Comparison of ENCODE assay signal across 7 cellular contexts in the genomic region with DNA sequence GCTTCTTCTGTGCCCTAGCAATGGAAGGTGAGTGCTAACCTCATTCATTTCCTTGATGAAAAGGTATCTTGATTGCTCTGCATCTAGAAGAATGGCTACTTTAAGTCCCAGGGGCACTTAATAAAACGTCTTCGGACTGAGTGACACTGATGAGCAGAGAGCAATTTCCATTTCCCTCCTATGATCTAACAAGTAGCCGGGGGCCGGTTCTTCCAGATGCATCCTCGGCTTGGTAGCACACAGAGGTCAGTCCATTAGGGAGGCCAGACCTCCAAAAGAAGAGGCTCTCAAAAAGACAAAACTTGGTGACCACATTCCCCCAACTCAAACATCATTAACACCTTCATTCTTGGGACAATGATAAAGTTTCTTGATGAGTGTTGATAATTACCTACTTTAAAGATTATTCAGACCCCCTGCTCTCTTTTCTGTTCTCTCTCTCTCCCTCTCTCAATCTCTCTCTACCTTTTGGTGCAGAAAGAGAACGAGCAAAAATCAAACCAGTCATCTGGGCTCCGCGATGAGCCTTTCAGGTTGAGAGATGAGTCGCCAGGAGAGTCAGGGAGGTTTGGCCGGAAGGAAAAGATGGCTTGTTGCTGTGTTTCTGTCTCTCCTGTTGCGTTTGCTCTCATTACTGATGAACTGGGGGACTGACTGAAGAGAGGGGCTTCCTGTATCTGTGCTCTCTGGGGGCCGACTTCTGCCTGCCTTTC.
DNase-seq lines count a peak whose midpoint lies in the region; ATAC-seq and TF ChIP-seq lines count a peak whose summit lies in the region.
"Not testable (repeated sequence)": the region's sequence is repeated elsewhere in the genome, so short reads cannot be mapped to it uniquely, and the experiment has no call there.

No MANE protein-coding gene starts in this region.

- in situ Hi-C loops in IMR-90 (cut with MboI; ENCODE audit: low sequenced_read_pairs), result not testable (repeated sequence)

- not testable (repeated sequence) for H3K9me1 ChIP-seq in IMR-90 (ENCODE audit: insufficient read depth, low read length)

- H3K56ac ChIP-seq in IMR-90 (ENCODE audit: extremely low read depth, insufficient read depth, low read length); mesendoderm (ENCODE audit: low read length): not testable (repeated sequence)

- H3K27me3 Mint-ChIP-seq in T-helper 17 cell, result peaks cover 65% of the 10 kb centered on the region
- peaks cover 31% of the 10 kb centered on the region for H3K27me3 Mint-ChIP-seq in activated T-cell treated with anti-CD3 and anti-CD28 coated beads, Interleukin-2, amount 50 U/mL, for 72 hours (ENCODE audit: low read depth)
- H3K27me3 Mint-ChIP-seq in brain, result peaks cover 12% of the 10 kb centered on the region
- peaks cover 11% of the 10 kb centered on the region for H3K27me3 Mint-ChIP-seq in osteocyte (ENCODE audit: unreplicated experiment)

- no CpG with 5 or more reads among the region's 12 CpGs for WGBS in IMR-90 (ENCODE audit: extremely low coverage in 2 of 2, insufficient read length in 1 of 2), 2 experiments
- WGBS in mesendoderm (ENCODE audit: extremely low coverage, insufficient coverage, low lambda C conversion rate), result no CpG with 5 or more reads among the region's 12 CpGs

- not testable (repeated sequence) for H2BK5ac ChIP-seq in IMR-90 (ENCODE audit: low read depth, low read length, poor library complexity, severe bottlenecking); mesendoderm (ENCODE audit: low read length)

- H2AFZ ChIP-seq in DND-41 (ENCODE audit: low read depth, low read length), result peak overlapping the region; percentile 74
- not testable (repeated sequence) for H2AFZ ChIP-seq in IMR-90 (replicated peaks; ENCODE audit: low read length, poor library complexity)

- not testable (repeated sequence) for H2BK20ac ChIP-seq in IMR-90 (ENCODE audit: low read depth, low read length)

- not testable (repeated sequence) for H4K5ac ChIP-seq in IMR-90 (ENCODE audit: low read depth, low read length); mesendoderm (ENCODE audit: low read length)

- CTCF ChIA-PET in IMR-90 (lab: Yijun Ruan, JAX), result not testable (repeated sequence)

- H3K79me2 ChIP-seq in DND-41 (ENCODE audit: insufficient read depth, low read length); mesendoderm (ENCODE audit: control insufficient read depth, insufficient read depth, low read length): not testable (repeated sequence)

- not testable (repeated sequence) for TF ChIP-seq CTCF in DND-41 (IDR thresholded peaks at IDR 0.05; ENCODE audit: borderline replicate concordance, extremely low read depth, low read length, poor library complexity, severe bottlenecking); IMR-90 (conservative IDR thresholded peaks at IDR 0.05; ENCODE audit: low read depth, low read length); brain (conservative IDR thresholded peaks at IDR 0.05); osteocyte (IDR thresholded peaks at IDR 0.05)

- H3K14ac ChIP-seq in IMR-90 (replicated peaks; ENCODE audit: low read depth, low read length), result not testable (repeated sequence)

- H3K9me3 ChIP-seq in DND-41 (ENCODE audit: insufficient read depth, low read length, severe bottlenecking); IMR-90 (ENCODE audit: control insufficient read depth, insufficient read depth, low read length); T-helper 17 cell (ENCODE audit: control insufficient read depth, low read length, poor library complexity, severe bottlenecking): not testable (repeated sequence)

- not testable (repeated sequence) for TF ChIP-seq RAD21 in IMR-90 (IDR thresholded peaks at IDR 0.05; ENCODE audit: low read length)

- H3K27ac Mint-ChIP-seq in T-helper 17 cell; activated T-cell treated with anti-CD3 and anti-CD28 coated beads, Interleukin-2, amount 50 U/mL, for 72 hours: not testable (repeated sequence)
- H3K27ac Mint-ChIP-seq in brain, result peak overlapping the region; percentile 34 to 87 (median 81)
- H3K27ac Mint-ChIP-seq in osteocyte (ENCODE audit: unreplicated experiment), result peak overlapping the region; percentile 38

- intact Hi-C loops in IMR-90 (cut with micrococcal nuclease), result not testable (repeated sequence)

- not testable (repeated sequence) for H4K91ac ChIP-seq in IMR-90 (ENCODE audit: insufficient read depth, low read depth, low read length)

- DNase-seq in DND-41; IMR-90; T-helper 17 cell; activated T-cell treated with anti-CD3 and anti-CD28 coated beads, Interleukin-2, amount 50 U/mL, for 72 hours; osteocyte (ENCODE audit: extremely low spot score, unreplicated experiment): not testable (repeated sequence)
- peak; percentile 39 for DNase-seq in mesendoderm

- not testable (repeated sequence) for H2BK120ac ChIP-seq in IMR-90 (ENCODE audit: low read depth, low read length); mesendoderm (ENCODE audit: low read depth, low read length)

- H3K9me3 Mint-ChIP-seq in activated T-cell treated with anti-CD3 and anti-CD28 coated beads, Interleukin-2, amount 50 U/mL, for 72 hours; brain; osteocyte (ENCODE audit: unreplicated experiment): not testable (repeated sequence)

- H3K27me3 ChIP-seq in DND-41 (ENCODE audit: insufficient read depth, low read length, poor library complexity); mesendoderm (ENCODE audit: insufficient read depth, low read length, poor library complexity): not testable (repeated sequence)
- peaks cover 30% of the 10 kb centered on the region for H3K27me3 ChIP-seq in IMR-90 (ENCODE audit: control insufficient read depth, insufficient read depth, low read length)

- peak overlapping the region; percentile 58 for H3K4me2 ChIP-seq in DND-41 (ENCODE audit: insufficient read depth, low read length)
- H3K4me2 ChIP-seq in IMR-90 (ENCODE audit: low read depth, low read length); mesendoderm (ENCODE audit: low read length): not testable (repeated sequence)

- H3K4me1 ChIP-seq in DND-41 (ENCODE audit: insufficient read depth, low read length), result peaks cover 26% of the 10 kb centered on the region
- H3K4me1 ChIP-seq in IMR-90 (ENCODE audit: control insufficient read depth, insufficient read depth, low read length); mesendoderm (ENCODE audit: control insufficient read depth, low read depth, low read length): not testable (repeated sequence)

- not testable (repeated sequence) for H3K23ac ChIP-seq in IMR-90 (ENCODE audit: low read depth, low read length); mesendoderm (ENCODE audit: low read length)

- not testable (repeated sequence) for H3K79me1 ChIP-seq in IMR-90 (ENCODE audit: low read depth in 1 of 2, low read length in 2 of 2); mesendoderm (ENCODE audit: low read length)

- not testable (repeated sequence) for BruUV-seq in IMR-90 (replicated peaks; lab: Mats Ljungman, UMichigan)

- H2AK9ac ChIP-seq in IMR-90 (replicated peaks; ENCODE audit: low read depth, low read length, poor library complexity), result not testable (repeated sequence)

- ATAC-seq in DND-41 (ENCODE audit: insufficient read depth, low read depth), result peak; percentile 88
- not testable (repeated sequence) for ATAC-seq in IMR-90 (ENCODE audit: low read depth); T-helper 17 cell
- peak; percentile 34 to 58 for ATAC-seq in activated T-cell treated with anti-CD3 and anti-CD28 coated beads, Interleukin-2, amount 50 U/mL, for 72 hours (replicated peaks in 1 of 2)

- peak overlapping the region; percentile 45 for H3K4me3 Mint-ChIP-seq in T-helper 17 cell
- peak overlapping the region; percentile 16 to 33 for H3K4me3 Mint-ChIP-seq in activated T-cell treated with anti-CD3 and anti-CD28 coated beads, Interleukin-2, amount 50 U/mL, for 72 hours
- peak overlapping the region; percentile 40 to 58 (median 45) for H3K4me3 Mint-ChIP-seq in brain
- H3K4me3 Mint-ChIP-seq in osteocyte (ENCODE audit: unreplicated experiment), result not testable (repeated sequence)

- not testable (repeated sequence) for H2AK5ac ChIP-seq in IMR-90 (ENCODE audit: low read depth, low read length); mesendoderm (ENCODE audit: low read length)

- TF ChIP-seq POLR2A in IMR-90 (IDR thresholded peaks at IDR 0.05; ENCODE audit: low read depth, low read length), result not testable (repeated sequence)

- peak overlapping the region; percentile 29; the same call in 1 of the 2 replicates for H3K9ac ChIP-seq in DND-41 (ENCODE audit: low read depth, low read length)
- not testable (repeated sequence) for H3K9ac ChIP-seq in IMR-90 (ENCODE audit: low read depth, low read length); mesendoderm (ENCODE audit: low read length)

- not testable (repeated sequence) for H3K36me3 Mint-ChIP-seq in T-helper 17 cell (ENCODE audit: low read depth); activated T-cell treated with anti-CD3 and anti-CD28 coated beads, Interleukin-2, amount 50 U/mL, for 72 hours (ENCODE audit: insufficient read depth in 2 of 2); brain; osteocyte (ENCODE audit: unreplicated experiment)

- H3K36me3 ChIP-seq in DND-41 (ENCODE audit: insufficient read depth, low read length); IMR-90 (ENCODE audit: control insufficient read depth, insufficient read depth, low read length); mesendoderm (ENCODE audit: control insufficient read depth, insufficient read depth, low read length): not testable (repeated sequence)

- POLR2A ChIA-PET in IMR-90 (lab: Charles Lee; ENCODE audit: unreplicated experiment), result not testable (repeated sequence)

- dilution Hi-C loops in IMR-90 (cut with HindIII; ENCODE audit: low sequenced_read_pairs, unreplicated experiment), result not testable (repeated sequence)

- not testable (repeated sequence) for H4K20me1 ChIP-seq in DND-41 (ENCODE audit: insufficient read depth, low read length); IMR-90 (ENCODE audit: insufficient read depth, low read length)

- H3K18ac ChIP-seq in IMR-90 (ENCODE audit: low read depth, low read length); mesendoderm (ENCODE audit: low read length): not testable (repeated sequence)

- H3K27ac ChIP-seq in DND-41 (ENCODE audit: low read length) (peak overlapping the region; percentile 63), IMR-90 (ENCODE audit: insufficient read depth, low read length) (peak overlapping the region; percentile 37; the same call in 1 of the 2 replicates)
- H3K27ac ChIP-seq in mesendoderm (ENCODE audit: low read depth, low read length), result not testable (repeated sequence)

- H3K4ac ChIP-seq in IMR-90 (ENCODE audit: low read depth, low read length); mesendoderm (ENCODE audit: low read depth, low read length): not testable (repeated sequence)

- H2BK15ac ChIP-seq in IMR-90 (ENCODE audit: low read depth, low read length); mesendoderm (replicated peaks; ENCODE audit: low read depth): not testable (repeated sequence)

- not testable (repeated sequence) for H3K4me1 Mint-ChIP-seq in T-helper 17 cell
- peaks cover 12% of the 10 kb centered on the region for H3K4me1 Mint-ChIP-seq in activated T-cell treated with anti-CD3 and anti-CD28 coated beads, Interleukin-2, amount 50 U/mL, for 72 hours (ENCODE audit: low read depth)
- H3K4me1 Mint-ChIP-seq in brain (peaks cover 37% of the 10 kb centered on the region), osteocyte (ENCODE audit: unreplicated experiment) (peaks cover 15% of the 10 kb centered on the region)

- peak overlapping the region in 1 of 2 experiments; percentile 34; a peak in 2 of 4 replicates for H3K4me3 ChIP-seq in DND-41 (ENCODE audit: low read depth in 1 of 2, low read length in 2 of 2)
- not testable (repeated sequence) for H3K4me3 ChIP-seq in IMR-90 (ENCODE audit: insufficient read depth, low read depth, low read length); mesendoderm (ENCODE audit: low read length)

- not testable (repeated sequence) for H4K8ac ChIP-seq in IMR-90 (ENCODE audit: low read depth in 2 of 2, low read length in 2 of 2); mesendoderm (ENCODE audit: low read depth, low read length)
